Comparison of ENCODE assay signal across 14 cellular contexts in the genomic region with DNA sequence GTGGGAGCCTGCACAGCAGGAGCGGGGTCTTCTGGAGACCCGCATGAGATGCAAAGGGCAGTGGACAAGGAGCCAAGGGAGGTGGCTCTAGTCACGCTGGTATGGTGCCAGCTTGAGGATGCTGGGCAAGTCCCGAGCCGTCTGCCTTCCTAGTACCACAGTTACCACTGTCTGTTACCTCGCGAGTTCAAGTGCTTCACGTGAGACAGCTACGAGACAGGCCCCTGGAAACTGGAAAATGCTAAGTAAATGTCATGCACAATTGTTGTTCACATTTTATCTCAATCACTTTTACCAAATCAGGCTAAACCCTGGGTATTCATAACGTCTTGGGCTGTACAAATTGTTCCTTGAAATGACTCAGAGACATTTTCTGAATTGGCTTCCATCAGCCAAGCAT.
"Had no signal": no experiment of that assay in that cellular context is flagged by ENCODE, and none has a peak within 500 bp of the region (broad histone marks: within the 10 kb centered on the region; RNA-seq: fewer than 3 reads in every experiment).

No MANE protein-coding gene starts in this region.

- ATAC-seq: activated CD8-positive, alpha-beta T cell treated with anti-CD3 and anti-CD28 coated beads for 36 hours; esophagus mucosa; lower lobe of right lung had no signal

- H3K9me3 ChIP-seq: lower lobe of right lung had no signal

- FAIRE-seq: small intestine had no signal

- DNase-seq: activated CD4-positive, alpha-beta T cell treated with anti-CD3 and anti-CD28 coated beads for 48 hours; activated CD4-positive, CD25-positive, alpha-beta regulatory T cell; activated CD8-positive, alpha-beta T cell treated with anti-CD3 and anti-CD28 coated beads for 36 hours; activated naive CD4-positive, alpha-beta T cell treated with Interleukin-2 at 50 U/mL for 16 hours; activated T-cell treated with anti-CD3 and anti-CD28 coated beads, Interleukin-2, amount 50 U/mL, for 24 hours; aorta; effector CD8-positive, alpha-beta T cell; lower lobe of right lung; small intestine; stimulated activated CD4-positive, alpha-beta T cell treated with anti-CD3 and anti-CD28 coated beads, Interleukin-15, amount 100 ng/mL, for 24 hours; stimulated activated CD4-positive, alpha-beta T cell treated with anti-CD3 and anti-CD28 coated beads, Interleukin-4, amount 100 ng/mL, for 1 hour; T-helper 1 cell; T-helper 9 cell had no signal

- H3K4me1 ChIP-seq: lower lobe of right lung had no signal

- H3K4me3 ChIP-seq: lower lobe of right lung had no signal

- H3K27ac ChIP-seq: lower lobe of right lung had no signal

- H3K36me3 ChIP-seq: lower lobe of right lung had no signal
